Comparison of ENCODE assay signal across 21 cellular contexts in genomic region chr17:16302856-16303255, GRCh38. TPM values are rescaled to one million over a fixed set of nuclear protein-coding genes. Genes with fewer than 3 reads are reported as not detected.
DNase-seq lines count a peak whose midpoint lies in the region; ATAC-seq, FAIRE-seq and TF ChIP-seq lines count a peak whose summit lies in the region.
"Had no signal": no experiment of that assay in that cellular context is flagged by ENCODE, and none has a peak within 500 bp of the region (broad histone marks: within the 10 kb centered on the region; RNA-seq: fewer than 3 reads in every experiment).

No MANE protein-coding gene starts in this region.

- H3K9ac ChIP-seq in HepG2 (ENCODE audit: insufficient read depth, low read depth, low read length), result no peak overlapping the region
- H3K9ac ChIP-seq in Loucy (ENCODE audit: low read depth, low read length, poor library complexity, severe bottlenecking), result peak overlapping the region; percentile 60
- no peak overlapping the region for H3K9ac ChIP-seq in mesenchymal stem cell (ENCODE audit: low read length)

- TF ChIP-seq CTCF in HepG2 (CRISPR knock-in tag; IDR thresholded peaks at IDR 0.05), result no peak
- no peak for TF ChIP-seq CTCF in right lobe of liver (IDR thresholded peaks at IDR 0.05)
- no peak for TF ChIP-seq CTCF in Loucy (conservative IDR thresholded peaks at IDR 0.05; ENCODE audit: low read length)

- TF ChIP-seq RAD21 in HepG2 (CRISPR knock-in tag; IDR thresholded peaks at IDR 0.05), result no peak

- H3K4me3 Mint-ChIP-seq in stimulated activated memory B cell treated with anti-CD40 and anti-IgM and Interleukin-4, amounts not matched to agents 10 μg/mL and 1 μg/mL and 100 μg/mL, for 72 hours, result no peak overlapping the region
- H3K4me3 Mint-ChIP-seq: CD4-positive, CD25-positive, alpha-beta regulatory T cell; CD8-positive, alpha-beta T cell; GM23338; H9 had no signal

- H3K27me3 ChIP-seq in HepG2 (ENCODE audit: control insufficient read depth in 1 of 2, insufficient read depth in 2 of 2, low read length in 2 of 2), result no peaks in the 10 kb centered on the region
- no peaks in the 10 kb centered on the region for H3K27me3 ChIP-seq in right lobe of liver
- no peaks in the 10 kb centered on the region for H3K27me3 ChIP-seq in Loucy (ENCODE audit: insufficient read depth, low read length, poor library complexity, severe bottlenecking)
- no peaks in the 10 kb centered on the region for H3K27me3 ChIP-seq in mesenchymal stem cell (ENCODE audit: control insufficient read depth in 1 of 2, insufficient read depth in 1 of 2, low read length in 2 of 2)

- no peak overlapping the region for H2BK12ac ChIP-seq in mesenchymal stem cell (ENCODE audit: low read length in 2 of 2)

- H3K79me2 ChIP-seq in HepG2 (ENCODE audit: insufficient read depth, low read length), result no peaks in the 10 kb centered on the region
- no peaks in the 10 kb centered on the region for H3K79me2 ChIP-seq in Loucy (ENCODE audit: insufficient read depth, low read length)

- H3K4me1 Mint-ChIP-seq in stimulated activated memory B cell treated with anti-CD40 and anti-IgM and Interleukin-4, amounts not matched to agents 10 μg/mL and 1 μg/mL and 100 μg/mL, for 72 hours, result no peaks in the 10 kb centered on the region
- H3K4me1 Mint-ChIP-seq: GM23338 had no signal

- no peak for FAIRE-seq in HepG2 (lab: Jason Lieb, UNC)
- FAIRE-seq: D721Med, GM12891, GM18507 had no signal

- BruUV-seq in HepG2 (replicated peaks; lab: Mats Ljungman, UMichigan), result no TSS peak

- 45% methylated on average over 4 of the region's 4 CpGs for WGBS in HepG2 (ENCODE audit: low lambda C conversion rate)
- 61% methylated on average over 4 of the region's 4 CpGs for WGBS in right lobe of liver (ENCODE audit: insufficient coverage, low coverage, low lambda C conversion rate, missing lambda C conversion rate)
- 77% methylated on average over 4 of the region's 4 CpGs for WGBS in mesenchymal stem cell

- ATAC-seq in HepG2 (no peak), right lobe of liver (no peak)
- no peak for ATAC-seq in stimulated activated memory B cell treated with anti-CD40 and anti-IgM and Interleukin-4, amounts not matched to agents 10 μg/mL and 1 μg/mL and 100 μg/mL, for 72 hours
- ATAC-seq: CD8-positive, alpha-beta T cell; GM23338; HCT116 had no signal

- in situ Hi-C loops in HepG2 (cut with HindIII; ENCODE audit: extremely low pct_ligation_motif_present, low pct_unique_long_range_greater_than_20kb), result no loop called here

- H3K36me3 Mint-ChIP-seq in stimulated activated memory B cell treated with anti-CD40 and anti-IgM and Interleukin-4, amounts not matched to agents 10 μg/mL and 1 μg/mL and 100 μg/mL, for 72 hours, result peaks cover 14% of the 10 kb centered on the region

- H2AFZ ChIP-seq in HepG2 (ENCODE audit: low read length), result no peak overlapping the region
- no peak overlapping the region for H2AFZ ChIP-seq in Loucy (ENCODE audit: low read length)
- H2AFZ ChIP-seq in mesenchymal stem cell (ENCODE audit: low read depth, low read length), result no peak overlapping the region
- H2AFZ ChIP-seq: GM23338 had no signal

- DNase-seq in HepG2 (ENCODE audit: low spot score) (no peak), right lobe of liver (no peak), mesenchymal stem cell (no peak), DMS114 treated with DMSO at 0.1 percent for 48 hours (lab: John Stamatoyannopoulos, UW; ENCODE audit: unreplicated experiment) (no peak), substantia nigra (lab: John Stamatoyannopoulos, UW) (no peak), activated gamma-delta T cell treated with Interleukin-2 at 50 U/mL for 16 hours (no peak)
- DNase-seq: CD4-positive, CD25-positive, alpha-beta regulatory T cell; CD8-positive, alpha-beta T cell; DMS 273 treated with DMSO at 0.1 percent for 48 hours; DMS53; DMS79 treated with DMSO at 0.1 percent for 48 hours; GF-D8; H9 had no signal

- H3K9me3 ChIP-seq in HepG2 (ENCODE audit: low read length) (no peaks in the 10 kb centered on the region), right lobe of liver (no peaks in the 10 kb centered on the region), Loucy (ENCODE audit: insufficient read depth, low read depth, low read length) (no peaks in the 10 kb centered on the region), mesenchymal stem cell (ENCODE audit: control insufficient read depth, low read length) (no peaks in the 10 kb centered on the region)

- no peak overlapping the region for H4K91ac ChIP-seq in mesenchymal stem cell (ENCODE audit: low read length)

- H3K27me3 Mint-ChIP-seq in stimulated activated memory B cell treated with anti-CD40 and anti-IgM and Interleukin-4, amounts not matched to agents 10 μg/mL and 1 μg/mL and 100 μg/mL, for 72 hours, result no peaks in the 10 kb centered on the region
- H3K27me3 Mint-ChIP-seq: CD4-positive, CD25-positive, alpha-beta regulatory T cell had no signal

- no peak overlapping the region for H4K8ac ChIP-seq in mesenchymal stem cell (ENCODE audit: low read length)

- no peaks in the 10 kb centered on the region for H3K9me2 ChIP-seq in Loucy (replicated peaks; ENCODE audit: low read depth, low read length)

- no peak overlapping the region for H2AK5ac ChIP-seq in mesenchymal stem cell (ENCODE audit: low read length, severe bottlenecking)

- CTCF ChIA-PET in HepG2 (lab: Yijun Ruan, JAX; ENCODE audit: low intra/inter-chr PET ratio, low total read pairs), result no interaction called here

- intact Hi-C loops in HepG2 (cut with micrococcal nuclease; ENCODE audit: unreplicated experiment), result no loop called here
- intact Hi-C loops in right lobe of liver (cut with DNase I), result no loop called here

- TF ChIP-seq EP300 in HepG2 (IDR thresholded peaks at IDR 0.05; ENCODE audit: low read depth in 2 of 2, low read length in 2 of 2) (no peak), HepG2 (CRISPR knock-in tag; IDR thresholded peaks at IDR 0.05; ENCODE audit: borderline replicate concordance) (no peak)

- peak overlapping the region in 1 of 2 experiments; percentile 37 for H3K18ac ChIP-seq in mesenchymal stem cell (ENCODE audit: low read depth in 1 of 2, low read length in 2 of 2)

- H2BK120ac ChIP-seq in mesenchymal stem cell (ENCODE audit: low read depth, low read length), result peak overlapping the region; percentile 3

- TF ChIP-seq POLR2A in HepG2 (IDR thresholded peaks at IDR 0.05; ENCODE audit: insufficient read depth in 1 of 2, low read depth in 2 of 2, low read length in 2 of 2), result no peak
- no peak for TF ChIP-seq POLR2A in right lobe of liver (IDR thresholded peaks at IDR 0.05)

- H3K23ac ChIP-seq in mesenchymal stem cell (ENCODE audit: low read length in 2 of 2), result no peak overlapping the region

- H3K4ac ChIP-seq in mesenchymal stem cell (ENCODE audit: low read depth in 1 of 2, low read length in 2 of 2), result no peak overlapping the region

- H3K79me1 ChIP-seq in mesenchymal stem cell (replicated peaks; ENCODE audit: low read length, poor library complexity, severe bottlenecking), result no peaks in the 10 kb centered on the region

- no peak overlapping the region for H2BK5ac ChIP-seq in mesenchymal stem cell (ENCODE audit: low read depth, low read length, poor library complexity, severe bottlenecking)

- POLR2A ChIA-PET in HepG2 (lab: Yijun Ruan, JAX), result interaction anchor here (0.9 to 11.1 kb wide), 8 partner anchors 11 to 136 kb away, joined by 3 to 111 read pairs (median 10); partner anchors contain the start of genes CENPV, NCOR1 and UBB

- H3K14ac ChIP-seq in mesenchymal stem cell (ENCODE audit: low read length in 2 of 2), result no peak overlapping the region

- no peaks in the 10 kb centered on the region for H3K9me3 Mint-ChIP-seq in stimulated activated memory B cell treated with anti-CD40 and anti-IgM and Interleukin-4, amounts not matched to agents 10 μg/mL and 1 μg/mL and 100 μg/mL, for 72 hours
- H3K9me3 Mint-ChIP-seq: CD4-positive, CD25-positive, alpha-beta regulatory T cell; CD8-positive, alpha-beta T cell; GM23338; H9 had no signal

- H3K36me3 ChIP-seq in HepG2 (replicated peaks in 1 of 2; ENCODE audit: control insufficient read depth in 1 of 2, insufficient read depth in 2 of 2, low read length in 2 of 2) (peaks cover 0 to 5% of the 10 kb centered on the region in 2 experiments; a peak in 1 of 5 replicates), right lobe of liver (no peaks in the 10 kb centered on the region), Loucy (ENCODE audit: insufficient read depth, low read length) (no peaks in the 10 kb centered on the region), mesenchymal stem cell (ENCODE audit: control insufficient read depth in 1 of 2, insufficient read depth in 2 of 2, low read depth in 1 of 2, low read length in 2 of 2) (peaks cover 12 to 22% of the 10 kb centered on the region in 2 experiments)

- peak overlapping the region; percentile 51 for H3K27ac ChIP-seq in HepG2 (ENCODE audit: extremely low read length, insufficient read depth, low read length)
- H3K27ac ChIP-seq in right lobe of liver, result peak overlapping the region in 1 of 3 donors; percentile 29
- no peak overlapping the region for H3K27ac ChIP-seq in mesenchymal stem cell (ENCODE audit: low read length, poor library complexity, severe bottlenecking)
- no peak overlapping the region for H3K27ac ChIP-seq in substantia nigra (ENCODE audit: low read depth, low read length, poor library complexity, severe bottlenecking)
- H3K27ac ChIP-seq: C4-2B had no signal

- peak overlapping the region; percentile 67 for H3K27ac Mint-ChIP-seq in stimulated activated memory B cell treated with anti-CD40 and anti-IgM and Interleukin-4, amounts not matched to agents 10 μg/mL and 1 μg/mL and 100 μg/mL, for 72 hours
- H3K27ac Mint-ChIP-seq: CD8-positive, alpha-beta T cell; H9 had no signal

- no peaks in the 10 kb centered on the region for H4K20me1 ChIP-seq in HepG2 (ENCODE audit: insufficient read depth, low read length)
- H4K20me1 ChIP-seq in Loucy (ENCODE audit: insufficient read depth, low read length, poor library complexity, severe bottlenecking), result no peaks in the 10 kb centered on the region

- no peak overlapping the region for H2BK15ac ChIP-seq in mesenchymal stem cell (ENCODE audit: low read depth, poor library complexity, severe bottlenecking)

- H3K4me2 ChIP-seq in HepG2 (ENCODE audit: low read depth, low read length), result 0 out of 2 replicates have a peak overlapping the region, but pooled peaks have one; percentile 4
- H3K4me2 ChIP-seq in Loucy (ENCODE audit: low read depth, low read length, poor library complexity, severe bottlenecking), result peak overlapping the region; percentile 3
- no peak overlapping the region for H3K4me2 ChIP-seq in mesenchymal stem cell (ENCODE audit: low read length, poor library complexity, severe bottlenecking)
- H3K4me2 ChIP-seq: GM23338 had no signal

- H3K4me3 ChIP-seq in HepG2 (replicated peaks in 1 of 3; ENCODE audit: insufficient read depth in 1 of 3, low read depth in 2 of 3, low read length in 3 of 3) (no peak overlapping the region), right lobe of liver (no peak overlapping the region), Loucy (ENCODE audit: low read length, poor library complexity, severe bottlenecking) (no peak overlapping the region), mesenchymal stem cell (ENCODE audit: insufficient read depth in 1 of 2, low read depth in 1 of 2, low read length in 2 of 2) (no peak overlapping the region)
- H3K4me3 ChIP-seq: GM23338 had no signal

- peaks cover 3% of the 10 kb centered on the region for H3F3A ChIP-seq in Loucy (ENCODE audit: low read depth)

- peaks cover 85% of the 10 kb centered on the region for H3K4me1 ChIP-seq in HepG2 (ENCODE audit: insufficient read depth, low read length)
- peaks cover 0 to 44% (median 16%) of the 10 kb centered on the region in 4 donors for H3K4me1 ChIP-seq in right lobe of liver
- peaks cover 42% of the 10 kb centered on the region for H3K4me1 ChIP-seq in Loucy (ENCODE audit: insufficient read depth, low read length, poor library complexity, severe bottlenecking)
- H3K4me1 ChIP-seq in mesenchymal stem cell (ENCODE audit: control insufficient read depth, insufficient read depth, low read depth, low read length), result peaks cover 4% of the 10 kb centered on the region

RNA-seq across cellular contexts. Expression of gene CENPV, which starts 50.4 kb away (rescaled TPM):
- total RNA-seq in HepG2 (2016; rRNA removed; fragmentation: Illumina TruSeq; extraction: Trizol) (216 and 292 TPM in 2 replicates), right lobe of liver (10 to 100 TPM; 19.8 to 34.5 (median 24.8) TPM)
- 661 and 704 TPM in 2 replicates for total RNA-seq in HepG2 (2016; cell fraction: cytosol; rRNA removed; fragmentation: Illumina TruSeq; extraction: Trizol; ENCODE audit: low read depth)
- total RNA-seq in HepG2 (2016; cell fraction: insoluble cytoplasmic fraction; rRNA removed; fragmentation: Illumina TruSeq; extraction: Trizol), result 238 and 290 TPM in 2 replicates
- 633 and 641 TPM in 2 replicates for total RNA-seq in HepG2 (2016; cell fraction: membrane; rRNA removed; fragmentation: Illumina TruSeq; extraction: Trizol)
- 133 and 151 TPM in 2 replicates for total RNA-seq in HepG2 (2016; cell fraction: nucleus; rRNA removed; fragmentation: Illumina TruSeq; extraction: Trizol)
- 159 and 193 TPM in 2 replicates for polyA plus RNA-seq in HepG2 (2011; rRNA removed)
- 149 and 152 TPM in 2 replicates for polyA plus RNA-seq in HepG2 (2011; cell fraction: cytosol; rRNA removed)
- polyA plus RNA-seq in HepG2 (2011; cell fraction: nucleus; rRNA removed), result 166 and 206 TPM in 2 replicates
- 145 and 146 TPM in 2 replicates for polyA plus RNA-seq in HepG2 (2012)
- polyA plus RNA-seq in HepG2 (2016; cell fraction: cytosol; fragmentation: Illumina TruSeq; extraction: Trizol; ENCODE audit: low read depth), result 677 and 732 TPM in 2 replicates
- 223 and 226 TPM in 2 replicates for polyA plus RNA-seq in HepG2 (2016; cell fraction: insoluble cytoplasmic fraction; fragmentation: Illumina TruSeq; extraction: Trizol; ENCODE audit: low read depth)
- polyA plus RNA-seq in HepG2 (2016; cell fraction: membrane; fragmentation: Illumina TruSeq; extraction: Trizol; ENCODE audit: low read depth), result 572 and 580 TPM in 2 replicates
- polyA plus RNA-seq in HepG2 (2016; cell fraction: nucleus; fragmentation: Illumina TruSeq; extraction: Trizol; ENCODE audit: insufficient read depth, low read depth), result 273 and 282 TPM in 2 replicates
- polyA minus RNA-seq in HepG2 (2011; rRNA and poly(A)+ RNA removed; ENCODE audit: low replicate concordance), result 85.8 and 95.1 TPM in 2 replicates
- 30.3 and 32.7 TPM in 2 replicates for polyA minus RNA-seq in HepG2 (2011; cell fraction: cytosol; rRNA and poly(A)+ RNA removed)
- polyA minus RNA-seq in HepG2 (2011; cell fraction: nucleus; rRNA and poly(A)+ RNA removed), result 68.9 and 72.5 TPM in 2 replicates
- 35.4 TPM for polyA plus RNA-seq in mesenchymal stem cell (2013, experiment 1 of 2)
- polyA plus RNA-seq in mesenchymal stem cell (2013, experiment 2 of 2), result 35.7 TPM
